In genomic region chr12:129566800-129567199, GRCh38 we compare ENCODE assay signal across 10 cellular contexts.
"Had no signal": no experiment of that assay in that cellular context is flagged by ENCODE, and none has a peak within 500 bp of the region (broad histone marks: within the 10 kb centered on the region; RNA-seq: fewer than 3 reads in every experiment).

No MANE protein-coding gene starts in this region.

- H3K9ac ChIP-seq: GM23248 had no signal

- H3K4me2 ChIP-seq: GM23338 had no signal

- H3K27ac ChIP-seq: GM23248 had no signal

- H3K4me3 ChIP-seq: GM23248, GM23338, HAP-1 had no signal

- ATAC-seq: GM23338, HCT116 had no signal

- DNase-seq: GM23248, GOT3, H9, HCEC 1CT, HFFc6 had no signal

- H2AFZ ChIP-seq: GM23248, GM23338 had no signal

- FAIRE-seq: H1, H54 had no signal

- H3K36me3 ChIP-seq: HAP-1 had no signal

- H3K4me1 ChIP-seq: HAP-1 had no signal
